Comparison of ENCODE assay signal across 9 cellular contexts in the genomic region with DNA sequence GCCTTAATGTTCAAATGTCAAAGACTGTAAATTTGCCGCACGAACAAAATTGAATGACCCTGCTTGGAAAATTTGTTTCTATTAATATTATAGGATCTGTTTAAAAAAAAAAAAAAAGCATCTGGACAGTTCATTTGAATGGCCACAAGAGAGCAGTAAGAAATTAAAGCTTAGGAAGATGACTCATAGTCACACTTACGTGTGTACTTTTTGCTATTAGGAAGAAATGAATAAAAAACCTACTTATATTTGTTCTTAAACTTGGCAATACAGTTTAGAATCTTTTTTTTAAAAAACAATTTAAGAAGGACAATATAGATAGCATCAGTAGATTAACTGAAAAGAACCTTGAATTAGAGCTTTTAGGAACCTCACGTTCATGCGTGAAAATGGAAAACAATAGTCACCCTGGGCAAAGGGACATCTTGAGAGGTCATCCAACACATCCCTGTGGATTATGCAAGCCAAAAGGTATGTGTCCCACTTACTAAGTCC.
A peak's percentile ranks its signal among the peaks of the same experiment; 100 is the strongest.
DNase-seq lines count a peak whose midpoint lies in the region; TF ChIP-seq lines count a peak whose summit lies in the region.
"Had no signal": no experiment of that assay in that cellular context is flagged by ENCODE, and none has a peak within 500 bp of the region (broad histone marks: within the 10 kb centered on the region; RNA-seq: fewer than 3 reads in every experiment).

No MANE protein-coding gene starts in this region.

- intact Hi-C loops in activated CD4-positive, alpha-beta memory T cell treated with anti-CD3 and anti-CD28 coated beads for 36 hours (cut with micrococcal nuclease) = no loop called here

- CTCF ChIA-PET in RWPE1 (lab: Yijun Ruan, JAX) = interaction anchor here (0.5 to 1.0 kb wide), 13 partner anchors 11 to 824 kb away, joined by 3 to 10 read pairs (median 5); no protein-coding TSS in a partner anchor
- CTCF ChIA-PET in activated CD4-positive, alpha-beta memory T cell treated with anti-CD3 and anti-CD28 coated beads for 36 hours (lab: Charles Lee) = interaction anchor here (0.6 to 0.7 kb wide), 4 partner anchors 52 to 670 kb away, joined by 3 to 5 read pairs (median 4); no protein-coding TSS in a partner anchor

- no peak overlapping the region for H3K27ac ChIP-seq in RWPE1

- H3K4me3 ChIP-seq in skeletal muscle cell (ENCODE audit: low read depth, low read length) = no peak overlapping the region

- peak; percentile 81 for TF ChIP-seq CTCF in RWPE1 (conservative IDR thresholded peaks at IDR 0.05; ENCODE audit: low read depth)

- POLR2A ChIA-PET in RWPE1 (lab: Yijun Ruan, JAX; ENCODE audit: low non-redundant PET) = no interaction called here
- POLR2A ChIA-PET in activated CD4-positive, alpha-beta memory T cell treated with anti-CD3 and anti-CD28 coated beads for 36 hours (lab: Charles Lee) = no interaction called here

- H3K27me3 Mint-ChIP-seq in activated CD4-positive, alpha-beta memory T cell treated with anti-CD3 and anti-CD28 coated beads for 36 hours = no peaks in the 10 kb centered on the region

- H3K4me1 Mint-ChIP-seq in activated CD4-positive, alpha-beta memory T cell treated with anti-CD3 and anti-CD28 coated beads for 36 hours (ENCODE audit: low read depth) = no peaks in the 10 kb centered on the region

- no peaks in the 10 kb centered on the region for H3K9me3 Mint-ChIP-seq in activated CD4-positive, alpha-beta memory T cell treated with anti-CD3 and anti-CD28 coated beads for 36 hours

- H3K27ac Mint-ChIP-seq in activated CD4-positive, alpha-beta memory T cell treated with anti-CD3 and anti-CD28 coated beads for 36 hours = no peak overlapping the region

- no peak overlapping the region for H3K4me3 Mint-ChIP-seq in activated CD4-positive, alpha-beta memory T cell treated with anti-CD3 and anti-CD28 coated beads for 36 hours

- H3K36me3 Mint-ChIP-seq in activated CD4-positive, alpha-beta memory T cell treated with anti-CD3 and anti-CD28 coated beads for 36 hours = no peaks in the 10 kb centered on the region

- DNase-seq in NCI-H510A treated with DMSO at 0.1 percent for 48 hours (lab: John Stamatoyannopoulos, UW) = peak; percentile 25
- DNase-seq in NCI-H510A (lab: John Stamatoyannopoulos, UW) = no peak
- peak; percentile 55 for DNase-seq in RWPE1 (ENCODE audit: low spot score)
- DNase-seq in fibroblast of peridontal ligament (ENCODE audit: extremely low read depth) = peak; percentile 76
- DNase-seq in skeletal muscle cell (ENCODE audit: low read depth) = peak; percentile 39
- no peak for DNase-seq in activated CD4-positive, alpha-beta memory T cell treated with anti-CD3 and anti-CD28 coated beads for 36 hours
- no peak for DNase-seq in ecto neural progenitor cell (ENCODE audit: low spot score)
- DNase-seq in mesenteric fat pad (ENCODE audit: low spot score) = no peak
- DNase-seq: DND-41 had no signal

Comparison
In these comparisons a context has a peak if more than half of its experiments do, and no peak if none do; other contexts are left out.
1. DNase-seq: peak in NCI-H510A treated with DMSO at 0.1 percent for 48 hours (single experiment), RWPE1 (single experiment), fibroblast of peridontal ligament (single experiment) and skeletal muscle cell (single experiment); none in NCI-H510A (single experiment), activated CD4-positive, alpha-beta memory T cell treated with anti-CD3 and anti-CD28 coated beads for 36 hours (single experiment), ecto neural progenitor cell (single experiment) and mesenteric fat pad (single experiment).